In the genomic region with DNA sequence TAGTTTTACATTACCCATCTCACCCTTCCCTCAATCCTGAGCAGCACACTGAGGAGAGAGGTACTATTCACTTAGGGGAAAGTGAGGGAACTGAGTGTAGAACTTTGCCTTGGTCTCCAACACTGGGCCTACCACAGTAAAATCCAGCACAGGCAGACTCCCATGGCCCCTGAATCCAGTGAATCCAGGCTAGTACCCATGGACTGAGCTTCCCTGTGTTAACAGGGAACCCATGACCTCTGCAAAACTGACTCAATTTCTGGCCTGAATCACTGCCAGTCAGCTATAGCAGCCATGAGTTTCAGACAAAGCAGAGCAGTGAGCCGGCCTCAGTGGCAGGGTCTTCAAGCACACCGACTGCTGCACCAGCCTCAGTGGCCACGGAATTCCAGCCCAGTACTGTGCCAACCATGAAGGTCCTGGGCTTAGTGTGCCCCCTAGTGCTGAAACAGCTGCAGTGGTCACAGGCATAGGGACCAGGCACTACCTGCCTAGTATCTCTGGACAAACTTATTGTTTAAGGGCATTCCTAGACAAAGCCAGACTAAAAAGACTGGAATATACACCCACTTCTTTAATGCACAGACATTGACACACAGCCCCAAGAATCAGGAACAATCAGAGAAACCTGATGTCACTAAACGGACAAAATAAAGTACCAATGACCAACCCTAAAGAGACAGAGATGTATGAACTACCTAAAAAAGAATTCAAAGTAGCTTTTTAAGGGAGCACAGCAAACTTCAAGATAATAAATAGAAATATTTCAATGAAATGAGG, we compare ENCODE assay signal across 8 cellular contexts.
DNase-seq lines count a peak whose midpoint lies in the region; ATAC-seq lines count a peak whose summit lies in the region.

No MANE protein-coding gene starts in this region.

- no peak overlapping the region for H3K4me3 Mint-ChIP-seq in activated T-cell treated with anti-CD3 and anti-CD28 coated beads, Interleukin-2, amount 50 U/mL, for 24 hours

- intact Hi-C loops in left colon (cut with DNase I, micrococcal nuclease), result no loop called here

- peak; percentile 41 for DNase-seq in EL
- DNase-seq in activated T-cell treated with anti-CD3 and anti-CD28 coated beads, Interleukin-2, amount 50 U/mL, for 24 hours, result peak; percentile 48
- DNase-seq in left colon, result peak in 1 of 2 donors; percentile 36
- DNase-seq in NCI-H1417 (lab: John Stamatoyannopoulos, UW), result no peak
- no peak for DNase-seq in KG1 (lab: John Stamatoyannopoulos, UW)
- no peak for DNase-seq in NCI-H526 treated with DMSO at 0.1 percent for 48 hours (lab: John Stamatoyannopoulos, UW)
- DNase-seq in mucosa of gallbladder (ENCODE audit: low spot score), result no peak

- H3K4me1 Mint-ChIP-seq in activated T-cell treated with anti-CD3 and anti-CD28 coated beads, Interleukin-2, amount 50 U/mL, for 24 hours (ENCODE audit: low read depth), result no peaks in the 10 kb centered on the region

- H3K27ac Mint-ChIP-seq in activated T-cell treated with anti-CD3 and anti-CD28 coated beads, Interleukin-2, amount 50 U/mL, for 24 hours, result no peak overlapping the region

- no peaks in the 10 kb centered on the region for H3K27me3 Mint-ChIP-seq in activated T-cell treated with anti-CD3 and anti-CD28 coated beads, Interleukin-2, amount 50 U/mL, for 24 hours

- H3K9me3 Mint-ChIP-seq in activated T-cell treated with anti-CD3 and anti-CD28 coated beads, Interleukin-2, amount 50 U/mL, for 24 hours, result peaks cover 6% of the 10 kb centered on the region

- ATAC-seq in HG03439 (IDR thresholded peaks at IDR 0.05; ENCODE audit: unreplicated experiment) (peak; percentile 59), left colon (peak; percentile 83)

- no peaks in the 10 kb centered on the region for H3K36me3 Mint-ChIP-seq in activated T-cell treated with anti-CD3 and anti-CD28 coated beads, Interleukin-2, amount 50 U/mL, for 24 hours (ENCODE audit: low read depth)

Comparison
In these comparisons a context has a peak if more than half of its experiments do, and no peak if none do; other contexts are left out.
1. DNase-seq: peak in EL (single experiment) and activated T-cell treated with anti-CD3 and anti-CD28 coated beads, Interleukin-2, amount 50 U/mL, for 24 hours (single experiment); none in NCI-H1417 (0 of 3), KG1 (single experiment), NCI-H526 treated with DMSO at 0.1 percent for 48 hours (single experiment) and mucosa of gallbladder (single experiment).